11 cellular contexts compared by ENCODE assay signal in the genomic region with DNA sequence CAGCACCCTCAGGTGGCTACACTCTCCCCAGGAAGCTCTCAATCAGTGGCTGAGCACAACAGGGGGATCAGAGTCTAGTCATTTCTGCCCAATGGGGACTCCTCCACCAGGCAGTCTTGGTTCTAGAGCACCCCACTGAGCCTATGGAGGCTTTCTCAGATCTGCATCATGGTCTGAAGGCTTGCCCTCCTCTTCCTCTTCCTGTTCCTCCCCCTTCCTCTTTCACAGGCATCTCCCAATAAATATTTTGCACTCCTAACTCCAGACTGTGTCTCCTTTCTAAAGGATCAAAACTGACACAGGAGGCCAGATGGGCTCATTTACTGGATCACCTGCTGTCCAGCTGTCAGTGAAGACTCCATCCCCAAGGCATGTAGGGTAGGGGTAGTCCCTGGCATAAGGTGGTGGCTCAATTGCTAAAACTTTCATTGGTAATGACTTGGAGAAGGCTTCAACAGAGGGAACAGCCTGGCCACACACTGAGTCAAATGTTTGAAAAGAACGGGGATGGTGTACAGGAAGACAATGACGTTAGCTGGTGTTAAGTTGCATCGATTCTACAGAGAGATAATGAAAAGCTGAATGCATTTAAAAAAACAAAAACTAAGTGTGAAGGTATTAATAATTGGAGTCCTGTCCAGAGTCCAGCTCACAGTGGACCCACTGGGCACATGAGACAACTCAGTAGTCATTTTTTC.
"Had no signal": no experiment of that assay in that cellular context is flagged by ENCODE, and none has a peak within 500 bp of the region (broad histone marks: within the 10 kb centered on the region; RNA-seq: fewer than 3 reads in every experiment).

No MANE protein-coding gene starts in this region.

- H3K27ac Mint-ChIP-seq: stimulated activated naive CD8-positive, alpha-beta T cell treated with anti-CD3 and anti-CD28 coated beads, Interleukin-15, Interleukin-2, amounts not matched to agents 100 ng/mL and 50 ng/mL, for 24 hours had no signal

- H3K9me3 Mint-ChIP-seq: stimulated activated naive CD8-positive, alpha-beta T cell treated with anti-CD3 and anti-CD28 coated beads, Interleukin-15, Interleukin-2, amounts not matched to agents 100 ng/mL and 50 ng/mL, for 24 hours had no signal

- H3K27ac ChIP-seq: breast epithelium, pancreas had no signal

- H3K36me3 ChIP-seq: breast epithelium, pancreas had no signal

- H3K27me3 ChIP-seq: breast epithelium, pancreas had no signal

- H3K4me3 ChIP-seq: breast epithelium, pancreas had no signal

- H3K9me3 ChIP-seq: breast epithelium, pancreas had no signal

- H3K4me3 Mint-ChIP-seq: stimulated activated naive CD8-positive, alpha-beta T cell treated with anti-CD3 and anti-CD28 coated beads, Interleukin-15, Interleukin-2, amounts not matched to agents 100 ng/mL and 50 ng/mL, for 24 hours had no signal

- H3K4me1 ChIP-seq: breast epithelium had no signal

- ATAC-seq: pancreas had no signal

- DNase-seq: activated CD4-positive, alpha-beta T cell treated with anti-CD3 and anti-CD28 coated beads, Interleukin-2, amount 50 U/mL, for 4 hours; activated gamma-delta T cell treated with Interleukin-2 at 50 U/mL for 16 hours; activated T-cell treated with anti-CD3 and anti-CD28 coated beads, Interleukin-2, amount 50 U/mL, for 48 hours; aorta; dermis blood vessel endothelial cell; hypothalamus; kidney glomerular epithelial cell; pancreas; stimulated activated CD4-positive, alpha-beta T cell treated with anti-CD3 and anti-CD28 coated beads, Interleukin-4, amount 100 ng/mL, for 1 hour had no signal
